Comparison of ENCODE assay signal across 20 cellular contexts in genomic region chr6:77037439-77037838, GRCh38.
A peak's percentile ranks its signal among the peaks of the same experiment; 100 is the strongest.
DNase-seq lines count a peak whose midpoint lies in the region; FAIRE-seq and TF ChIP-seq lines count a peak whose summit lies in the region.
"Had no signal": no experiment of that assay in that cellular context is flagged by ENCODE, and none has a peak within 500 bp of the region (broad histone marks: within the 10 kb centered on the region; RNA-seq: fewer than 3 reads in every experiment).

No MANE protein-coding gene starts in this region.

- 100% methylated on average over 1 of the region's 1 CpG for WGBS in esophagus squamous epithelium, 2 donors

- H3K27me3 ChIP-seq in breast epithelium (no peaks in the 10 kb centered on the region), astrocyte (ENCODE audit: insufficient read depth, low read length) (no peaks in the 10 kb centered on the region), tibial artery (no peaks in the 10 kb centered on the region), esophagus squamous epithelium (no peaks in the 10 kb centered on the region)

- peaks cover 11% of the 10 kb centered on the region for H3K9me3 Mint-ChIP-seq in MCF 10A (ENCODE audit: unreplicated experiment)
- H3K9me3 Mint-ChIP-seq in astrocyte (ENCODE audit: unreplicated experiment) = peaks cover 15% of the 10 kb centered on the region

- intact Hi-C loops in MCF 10A (cut with micrococcal nuclease) = no loop called here
- intact Hi-C loops in breast epithelium (cut with DNase I; ENCODE audit: low total_unique reads) = no loop called here
- intact Hi-C loops in tibial artery (cut with DNase I; ENCODE audit: low total_unique reads) = no loop called here
- intact Hi-C loops in esophagus squamous epithelium (cut with DNase I) = no loop called here

- H3K4me3 Mint-ChIP-seq in MCF 10A (ENCODE audit: unreplicated experiment) (no peak overlapping the region), astrocyte (ENCODE audit: unreplicated experiment) (no peak overlapping the region)
- H3K4me3 Mint-ChIP-seq: CD4-positive, alpha-beta T cell; GM23338 had no signal

- H3K27ac ChIP-seq in breast epithelium (no peak overlapping the region), astrocyte (ENCODE audit: low read depth, low read length) (no peak overlapping the region), epithelial cell of prostate (no peak overlapping the region), tibial artery (no peak overlapping the region), esophagus squamous epithelium (no peak overlapping the region)
- H3K27ac ChIP-seq: 22Rv1, A549, C4-2B had no signal

- H3K4me1 Mint-ChIP-seq in MCF 10A (ENCODE audit: insufficient read depth, unreplicated experiment) (peaks cover 42% of the 10 kb centered on the region), astrocyte (ENCODE audit: low read depth, unreplicated experiment) (peaks cover 35% of the 10 kb centered on the region)

- TF ChIP-seq CTCF in MCF 10A (IDR thresholded peaks at IDR 0.05; ENCODE audit: unreplicated experiment) (no peak), breast epithelium (IDR thresholded peaks at IDR 0.05) (no peak), astrocyte (IDR thresholded peaks at IDR 0.05; ENCODE audit: insufficient read depth, low read depth, low read length) (no peak), tibial artery (IDR thresholded peaks at IDR 0.05) (no peak), esophagus squamous epithelium (IDR thresholded peaks at IDR 0.05) (no peak)

- no peaks in the 10 kb centered on the region for H3K79me2 ChIP-seq in astrocyte (ENCODE audit: insufficient read depth, low read length)

- no peak for FAIRE-seq in astrocyte (lab: Jason Lieb, UNC)
- FAIRE-seq: A549, GM12878, GM19239, HepG2 had no signal

- CTCF ChIA-PET in MCF 10A (lab: Yijun Ruan, JAX) = no interaction called here

- H3K36me3 Mint-ChIP-seq in MCF 10A (ENCODE audit: insufficient read depth, unreplicated experiment) = peaks cover 7% of the 10 kb centered on the region
- H3K36me3 Mint-ChIP-seq in astrocyte (ENCODE audit: low read depth, unreplicated experiment) = peaks cover 13% of the 10 kb centered on the region

- H3K4me1 ChIP-seq in breast epithelium = no peaks in the 10 kb centered on the region
- H3K4me1 ChIP-seq in astrocyte (ENCODE audit: insufficient read depth, low read length) = peaks cover 16% of the 10 kb centered on the region
- H3K4me1 ChIP-seq in tibial artery = no peaks in the 10 kb centered on the region
- H3K4me1 ChIP-seq in esophagus squamous epithelium = no peaks in the 10 kb centered on the region
- H3K4me1 ChIP-seq: A549 had no signal

- no peak overlapping the region for H2AFZ ChIP-seq in astrocyte (ENCODE audit: low read depth, low read length)
- H2AFZ ChIP-seq: GM23338 had no signal

- H3K27ac Mint-ChIP-seq in MCF 10A (ENCODE audit: low read depth, unreplicated experiment) (peak overlapping the region; percentile 41), astrocyte (ENCODE audit: unreplicated experiment) (peak overlapping the region; percentile 28)
- H3K27ac Mint-ChIP-seq: CD4-positive, alpha-beta T cell; GM23338 had no signal

- POLR2A ChIA-PET in MCF 10A (lab: Yijun Ruan, JAX) = interaction anchor here (0.6 kb wide), 1 partner anchor 129 kb away, joined by 3 read pairs; no protein-coding TSS in a partner anchor

- H3K9me3 ChIP-seq in breast epithelium (peaks cover 9 to 35% of the 10 kb centered on the region in 2 donors), astrocyte (ENCODE audit: insufficient read depth, low read depth, low read length) (no peaks in the 10 kb centered on the region), tibial artery (peaks cover 0 to 28% (median 17%) of the 10 kb centered on the region in 3 donors), esophagus squamous epithelium (peaks cover 0 to 21% (median 0%) of the 10 kb centered on the region in 3 donors)
- H3K9me3 ChIP-seq: A549 had no signal

- no peak overlapping the region for H3K9ac ChIP-seq in astrocyte (ENCODE audit: low read length)

- H3K4me3 ChIP-seq in breast epithelium (no peak overlapping the region), astrocyte (ENCODE audit: insufficient read depth, low read depth, low read length) (no peak overlapping the region), tibial artery (no peak overlapping the region), esophagus squamous epithelium (no peak overlapping the region)
- H3K4me3 ChIP-seq: A549, GM12878, GM23338 had no signal

- no peaks in the 10 kb centered on the region for H4K20me1 ChIP-seq in astrocyte (ENCODE audit: insufficient read depth, low read length)

- TF ChIP-seq POLR2A in breast epithelium (IDR thresholded peaks at IDR 0.05) (no peak), esophagus squamous epithelium (IDR thresholded peaks at IDR 0.05) (no peak)

- no peak overlapping the region for H3K4me2 ChIP-seq in astrocyte (ENCODE audit: low read length)
- H3K4me2 ChIP-seq: A549, GM23338 had no signal

- H3K36me3 ChIP-seq in breast epithelium = no peaks in the 10 kb centered on the region
- no peaks in the 10 kb centered on the region for H3K36me3 ChIP-seq in astrocyte (ENCODE audit: insufficient read depth, low read length)
- H3K36me3 ChIP-seq in tibial artery = no peaks in the 10 kb centered on the region
- H3K36me3 ChIP-seq in esophagus squamous epithelium = no peaks in the 10 kb centered on the region

- DNase-seq in MCF 10A (ENCODE audit: unreplicated experiment) (no peak), breast epithelium (ENCODE audit: low spot score in 2 of 2) (no peak), astrocyte (ENCODE audit: low read depth) (no peak), epithelial cell of prostate (ENCODE audit: low read depth, low spot score) (peak; percentile 6), dermis blood vessel endothelial cell (no peak), tibial artery (no peak), esophagus squamous epithelium (lab: John Stamatoyannopoulos, UW) (no peak)
- DNase-seq: AML-193; CD4-positive, alpha-beta T cell; DMS153; DMS79; H7; KG1 had no signal

- H3K27me3 Mint-ChIP-seq in MCF 10A (ENCODE audit: insufficient read depth, unreplicated experiment) (no peaks in the 10 kb centered on the region), astrocyte (ENCODE audit: low read depth, unreplicated experiment) (no peaks in the 10 kb centered on the region)
- H3K27me3 Mint-ChIP-seq: CD4-positive, alpha-beta T cell had no signal

- no TSS peak for BruUV-seq in MCF 10A (replicated peaks; lab: Mats Ljungman, UMichigan)
